ENCODE assay signal across 18 cellular contexts in the genomic region with DNA sequence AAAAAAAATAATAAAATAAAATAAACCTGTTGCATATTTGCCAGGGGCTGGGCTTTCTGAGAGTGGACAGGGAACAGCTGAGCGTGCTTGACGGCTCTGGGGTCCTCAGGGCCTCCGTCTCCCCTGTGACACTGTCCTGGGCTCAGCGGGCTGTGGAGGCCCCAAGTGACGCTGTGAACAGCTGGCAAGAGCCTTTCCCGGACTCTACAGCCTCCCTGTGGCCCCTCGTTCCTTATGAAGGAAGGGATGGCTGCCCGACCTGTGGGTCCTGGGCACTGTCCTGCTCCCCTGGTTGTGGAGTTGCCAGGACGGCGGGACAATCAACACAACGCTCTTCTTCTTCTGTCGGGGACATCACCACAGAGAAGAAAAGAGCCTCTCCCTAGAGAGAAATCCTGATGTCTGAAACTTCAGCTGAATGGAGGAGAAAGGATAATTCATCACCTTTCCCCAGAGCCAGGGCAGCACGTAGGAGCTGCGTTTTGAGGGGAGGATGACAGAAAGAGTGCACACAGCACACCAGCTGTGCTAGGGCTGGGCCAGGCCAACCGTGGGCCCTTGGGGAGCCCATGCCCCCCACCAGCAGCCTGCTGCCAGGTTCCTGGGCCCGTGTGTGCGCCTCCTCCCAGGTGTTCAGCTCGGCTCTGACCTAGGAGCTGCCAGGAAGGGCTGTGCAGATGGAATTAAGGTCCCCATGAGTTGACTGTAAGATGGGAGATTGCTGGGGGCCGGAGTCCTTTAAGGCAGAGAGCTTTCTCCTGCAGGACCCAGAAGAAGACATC. TPM values are rescaled to one million over a fixed set of nuclear protein-coding genes. Genes with fewer than 3 reads are reported as not detected.
A peak's percentile ranks its signal among the peaks of the same experiment; 100 is the strongest.
DNase-seq lines count a peak whose midpoint lies in the region; ATAC-seq, FAIRE-seq and TF ChIP-seq lines count a peak whose summit lies in the region.
"Had no signal": no experiment of that assay in that cellular context is flagged by ENCODE, and none has a peak within 500 bp of the region (broad histone marks: within the 10 kb centered on the region; RNA-seq: fewer than 3 reads in every experiment).

No MANE protein-coding gene starts in this region.

- TF ChIP-seq POLR2A in HepG2 (IDR thresholded peaks at IDR 0.05; ENCODE audit: insufficient read depth in 1 of 2, low read depth in 2 of 2, low read length in 2 of 2): no peak

- H3K9me3 ChIP-seq in SK-N-SH: no peaks in the 10 kb centered on the region
- H3K9me3 ChIP-seq in BLaER1 treated with 17β-estradiol and CSF1 and Interleukin-3, amounts not matched to agents 10 nM and 100 nM (replicated peaks in 1 of 11): no peaks in the 10 kb centered on the region
- H3K9me3 ChIP-seq in Panc1 (ENCODE audit: control insufficient read depth, insufficient read depth, low read depth, low read length): no peaks in the 10 kb centered on the region
- H3K9me3 ChIP-seq in HepG2 (ENCODE audit: low read length): no peaks in the 10 kb centered on the region
- no peaks in the 10 kb centered on the region for H3K9me3 ChIP-seq in right atrium auricular region

- H2AFZ ChIP-seq in SK-N-SH (ENCODE audit: low read depth) (no peak overlapping the region), HepG2 (ENCODE audit: low read length) (no peak overlapping the region)
- H2AFZ ChIP-seq: GM23248 had no signal

- H3K9ac ChIP-seq in SK-N-SH (no peak overlapping the region), HepG2 (ENCODE audit: insufficient read depth, low read depth, low read length) (no peak overlapping the region)
- H3K9ac ChIP-seq in BLaER1 treated with 17β-estradiol and CSF1 and Interleukin-3, amounts not matched to agents 10 nM and 100 nM: peak overlapping the region in 3 of 11 experiments; percentile 3 to 48 (median 39); a peak in 4 of 22 replicates
- H3K9ac ChIP-seq: GM23248 had no signal

- H3K27me3 ChIP-seq in SK-N-SH (ENCODE audit: insufficient read depth): no peaks in the 10 kb centered on the region; the same call in 1 of the 2 replicates
- peaks cover 0 to 5% (median 0%) of the 10 kb centered on the region in 11 experiments; a peak in 2 of 22 replicates for H3K27me3 ChIP-seq in BLaER1 treated with 17β-estradiol and CSF1 and Interleukin-3, amounts not matched to agents 10 nM and 100 nM
- no peaks in the 10 kb centered on the region for H3K27me3 ChIP-seq in Panc1 (ENCODE audit: control insufficient read depth, insufficient read depth, low read length)
- peaks cover 8 to 69% of the 10 kb centered on the region in 2 experiments for H3K27me3 ChIP-seq in HepG2 (ENCODE audit: control insufficient read depth in 1 of 2, insufficient read depth in 2 of 2, low read length in 2 of 2)
- no peaks in the 10 kb centered on the region for H3K27me3 ChIP-seq in right atrium auricular region

- DNase-seq in SK-N-SH (peak; percentile 20), Panc1 (ENCODE audit: low read depth, low spot score) (no peak), HepG2 (ENCODE audit: low spot score) (no peak), H4 (ENCODE audit: low spot score) (no peak), right atrium auricular region (ENCODE audit: low spot score) (no peak)
- DNase-seq in activated CD8-positive, alpha-beta memory T cell treated with anti-CD3 and anti-CD28 coated beads for 24 hours: no peak
- DNase-seq: 8988T, DMS53, GM23248, HFFc6, KG1, NCI-H1092 treated with DMSO at 0.1 percent for 48 hours, NCI-H1694 treated with DMSO at 0.1 percent for 48 hours, NCI-H774 had no signal

- H3K4me3 ChIP-seq in SK-N-SH (ENCODE audit: low read depth in 2 of 2, low read length in 1 of 2): no peak overlapping the region
- H3K4me3 ChIP-seq in BLaER1 treated with 17β-estradiol and CSF1 and Interleukin-3, amounts not matched to agents 10 nM and 100 nM: no peak overlapping the region
- H3K4me3 ChIP-seq in Panc1 (ENCODE audit: low read depth in 2 of 2, low read length in 2 of 2): no peak overlapping the region
- no peak overlapping the region for H3K4me3 ChIP-seq in HepG2 (replicated peaks in 1 of 3; ENCODE audit: insufficient read depth in 1 of 3, low read depth in 2 of 3, low read length in 3 of 3)
- no peak overlapping the region for H3K4me3 ChIP-seq in right atrium auricular region
- H3K4me3 ChIP-seq: GM23248, SK-N-MC had no signal

- in situ Hi-C loops in Panc1 (cut with HindIII; ENCODE audit: low pct_unique_long_range_greater_than_20kb, low sequenced_read_pairs) (no loop called here), HepG2 (cut with HindIII; ENCODE audit: extremely low pct_ligation_motif_present, low pct_unique_long_range_greater_than_20kb) (no loop called here)

- H3K4me1 ChIP-seq in SK-N-SH (ENCODE audit: control insufficient read depth in 1 of 2, insufficient read depth in 2 of 2, low read depth in 1 of 2, low read length in 1 of 2): peaks cover 0 to 3% of the 10 kb centered on the region in 2 experiments; a peak in 1 of 4 replicates
- H3K4me1 ChIP-seq in BLaER1 treated with 17β-estradiol and CSF1 and Interleukin-3, amounts not matched to agents 10 nM and 100 nM: peaks cover 29 to 43% (median 35%) of the 10 kb centered on the region in 10 experiments
- H3K4me1 ChIP-seq in Panc1 (ENCODE audit: control insufficient read depth, insufficient read depth, low read length): no peaks in the 10 kb centered on the region
- no peaks in the 10 kb centered on the region for H3K4me1 ChIP-seq in HepG2 (ENCODE audit: insufficient read depth, low read length)
- H3K4me1 ChIP-seq in right atrium auricular region: no peaks in the 10 kb centered on the region

- TF ChIP-seq CTCF in SK-N-SH (IDR thresholded peaks at IDR 0.05): no peak
- TF ChIP-seq CTCF in Panc1 (IDR thresholded peaks at IDR 0.05): no peak
- no peak for TF ChIP-seq CTCF in HepG2 (CRISPR knock-in tag; IDR thresholded peaks at IDR 0.05)
- no peak for TF ChIP-seq CTCF in right atrium auricular region (IDR thresholded peaks at IDR 0.05)

- H3K79me2 ChIP-seq in SK-N-SH (ENCODE audit: insufficient read depth): no peaks in the 10 kb centered on the region
- H3K79me2 ChIP-seq in HepG2 (ENCODE audit: insufficient read depth, low read length): no peaks in the 10 kb centered on the region

- no peak overlapping the region for H3K27ac ChIP-seq in SK-N-SH (ENCODE audit: low read depth in 2 of 2, low read length in 1 of 2)
- H3K27ac ChIP-seq in BLaER1 treated with 17β-estradiol and CSF1 and Interleukin-3, amounts not matched to agents 10 nM and 100 nM: no peak overlapping the region
- H3K27ac ChIP-seq in Panc1 (ENCODE audit: low read length): no peak overlapping the region
- no peak overlapping the region for H3K27ac ChIP-seq in HepG2 (ENCODE audit: extremely low read length, insufficient read depth, low read length)
- H3K27ac ChIP-seq in right atrium auricular region: no peak overlapping the region
- H3K27ac ChIP-seq: GM23248, SK-N-MC had no signal

- ATAC-seq in SK-N-SH treated with all-trans-retinoic acid at 6 μM for 48 hours (no peak), Panc1 (peak; percentile 26; the same call in 1 of the 2 replicates), HepG2 (peak; percentile 47)
- ATAC-seq: Right ventricle myocardium inferior had no signal

- no peaks in the 10 kb centered on the region for H3K9me2 ChIP-seq in SK-N-SH

- H3F3A ChIP-seq in SK-N-SH (replicated peaks; ENCODE audit: insufficient read depth): peaks cover 10% of the 10 kb centered on the region

- intact Hi-C loops in Panc1 (cut with micrococcal nuclease; ENCODE audit: unreplicated experiment): no loop called here
- intact Hi-C loops in HepG2 (cut with micrococcal nuclease; ENCODE audit: unreplicated experiment): no loop called here

- H3K4me2 ChIP-seq in SK-N-SH: no peak overlapping the region
- H3K4me2 ChIP-seq in BLaER1 treated with 17β-estradiol and CSF1 and Interleukin-3, amounts not matched to agents 10 nM and 100 nM: peak overlapping the region; percentile 22 to 65 (median 57); a peak in 21 of 22 replicates
- H3K4me2 ChIP-seq in HepG2 (ENCODE audit: low read depth, low read length): no peak overlapping the region

- TF ChIP-seq EP300 in SK-N-SH (IDR thresholded peaks at IDR 0.05; ENCODE audit: borderline replicate concordance in 1 of 2, low read depth in 1 of 2, low read length in 1 of 2): no peak
- TF ChIP-seq EP300 in HepG2 (IDR thresholded peaks at IDR 0.05; ENCODE audit: low read depth in 2 of 2, low read length in 2 of 2): no peak
- TF ChIP-seq EP300 in HepG2 (CRISPR knock-in tag; IDR thresholded peaks at IDR 0.05; ENCODE audit: borderline replicate concordance): no peak

- BruUV-seq in Panc1 (replicated peaks; lab: Mats Ljungman, UMichigan) (no TSS peak), HepG2 (replicated peaks; lab: Mats Ljungman, UMichigan) (no TSS peak)

- H3K36me3 ChIP-seq in SK-N-SH (replicated peaks in 1 of 2; ENCODE audit: control insufficient read depth in 1 of 2, insufficient read depth in 2 of 2, low read length in 1 of 2) (no peaks in the 10 kb centered on the region), Panc1 (ENCODE audit: control insufficient read depth, insufficient read depth, low read length) (no peaks in the 10 kb centered on the region), HepG2 (replicated peaks in 1 of 2; ENCODE audit: control insufficient read depth in 1 of 2, insufficient read depth in 2 of 2, low read length in 2 of 2) (no peaks in the 10 kb centered on the region), right atrium auricular region (no peaks in the 10 kb centered on the region)
- H3K36me3 ChIP-seq in BLaER1 treated with 17β-estradiol and CSF1 and Interleukin-3, amounts not matched to agents 10 nM and 100 nM: no peaks in the 10 kb centered on the region

- no peak for FAIRE-seq in HepG2 (lab: Jason Lieb, UNC)

- H4K20me1 ChIP-seq in SK-N-SH (ENCODE audit: insufficient read depth): no peaks in the 10 kb centered on the region
- H4K20me1 ChIP-seq in BLaER1 treated with 17β-estradiol and CSF1 and Interleukin-3, amounts not matched to agents 10 nM and 100 nM: no peaks in the 10 kb centered on the region
- H4K20me1 ChIP-seq in HepG2 (ENCODE audit: insufficient read depth, low read length): no peaks in the 10 kb centered on the region

- no peak for TF ChIP-seq RAD21 in SK-N-SH (IDR thresholded peaks at IDR 0.05; ENCODE audit: low read length)
- TF ChIP-seq RAD21 in HepG2 (CRISPR knock-in tag; IDR thresholded peaks at IDR 0.05): no peak

- CTCF ChIA-PET in SK-N-SH (lab: Yijun Ruan, JAX): interaction anchor here (0.7 to 1.4 kb wide), 6 partner anchors 8 to 268 kb away, joined by 3 to 6 read pairs (median 4); a partner anchor contains a TSS
- CTCF ChIA-PET in Panc1 (lab: Charles Lee): no interaction called here
- CTCF ChIA-PET in HepG2 (lab: Yijun Ruan, JAX; ENCODE audit: low intra/inter-chr PET ratio, low total read pairs): no interaction called here

- POLR2A ChIA-PET in SK-N-SH (lab: Yijun Ruan, JAX) (interaction anchor here (0.7 kb wide), 1 partner anchor 19 kb away, joined by 4 read pairs; no protein-coding TSS in a partner anchor), Panc1 (lab: Charles Lee) (interaction anchor here (0.7 kb wide), 1 partner anchor 11 kb away, joined by 3 read pairs; no protein-coding TSS in a partner anchor), HepG2 (lab: Yijun Ruan, JAX) (no interaction called here)

- WGBS in SK-N-SH (ENCODE audit: low lambda C conversion rate): 92% methylated on average over 14 of the region's 19 CpGs
- 16% methylated on average over 14 of the region's 19 CpGs for WGBS in HepG2 (ENCODE audit: low lambda C conversion rate)

RNA-seq across cellular contexts. Expression of a gene that starts 45.5 kb away (rescaled TPM):
- polyA plus RNA-seq in SK-N-SH (2012; rRNA removed): 32.6 and 34.2 TPM in 2 replicates
- 25.2 and 25.9 TPM in 2 replicates for polyA plus RNA-seq in SK-N-SH (2012; cell fraction: cytosol; rRNA removed)
- polyA plus RNA-seq in SK-N-SH (2012; cell fraction: nucleus; rRNA removed): 94.6 and 118 TPM in 2 replicates
- 65.4 TPM for total RNA-seq in Panc1 (2021; ENCODE audit: unreplicated experiment)
- polyA plus RNA-seq in Panc1 (2012; ENCODE audit: insufficient read length): 60.1 TPM
- 63.3 and 77.5 TPM in 2 replicates for total RNA-seq in HepG2 (2016; rRNA removed; fragmentation: Illumina TruSeq; extraction: Trizol)
- total RNA-seq in HepG2 (2016; cell fraction: cytosol; rRNA removed; fragmentation: Illumina TruSeq; extraction: Trizol; ENCODE audit: low read depth): 28.7 and 33.2 TPM in 2 replicates
- 57.4 and 73.5 TPM in 2 replicates for total RNA-seq in HepG2 (2016; cell fraction: insoluble cytoplasmic fraction; rRNA removed; fragmentation: Illumina TruSeq; extraction: Trizol)
- 62.2 and 67.8 TPM in 2 replicates for total RNA-seq in HepG2 (2016; cell fraction: membrane; rRNA removed; fragmentation: Illumina TruSeq; extraction: Trizol)
- 64.2 and 72.7 TPM in 2 replicates for total RNA-seq in HepG2 (2016; cell fraction: nucleus; rRNA removed; fragmentation: Illumina TruSeq; extraction: Trizol)
- polyA plus RNA-seq in HepG2 (2011; rRNA removed): 26.6 and 30.7 TPM in 2 replicates
- polyA plus RNA-seq in HepG2 (2011; cell fraction: cytosol; rRNA removed): 13.0 and 14.3 TPM in 2 replicates
- polyA plus RNA-seq in HepG2 (2011; cell fraction: nucleus; rRNA removed): 71.7 and 86.3 TPM in 2 replicates
- polyA plus RNA-seq in HepG2 (2012): 46.3 and 82.5 TPM in 2 replicates
- 55.3 and 78.7 TPM in 2 replicates for polyA plus RNA-seq in HepG2 (2016; cell fraction: cytosol; fragmentation: Illumina TruSeq; extraction: Trizol; ENCODE audit: low read depth)
- polyA plus RNA-seq in HepG2 (2016; cell fraction: insoluble cytoplasmic fraction; fragmentation: Illumina TruSeq; extraction: Trizol; ENCODE audit: low read depth): 145 and 152 TPM in 2 replicates
- 95.4 and 110 TPM in 2 replicates for polyA plus RNA-seq in HepG2 (2016; cell fraction: membrane; fragmentation: Illumina TruSeq; extraction: Trizol; ENCODE audit: low read depth)
- 232 and 242 TPM in 2 replicates for polyA plus RNA-seq in HepG2 (2016; cell fraction: nucleus; fragmentation: Illumina TruSeq; extraction: Trizol; ENCODE audit: insufficient read depth, low read depth)
- polyA minus RNA-seq in HepG2 (2011; rRNA and poly(A)+ RNA removed; ENCODE audit: low replicate concordance): 15.7 and 19.9 TPM in 2 replicates
- 7.2 and 7.9 TPM in 2 replicates for polyA minus RNA-seq in HepG2 (2011; cell fraction: cytosol; rRNA and poly(A)+ RNA removed)
- 48.2 and 50.1 TPM in 2 replicates for polyA minus RNA-seq in HepG2 (2011; cell fraction: nucleus; rRNA and poly(A)+ RNA removed)
- total RNA-seq in H4 (2014; rRNA removed; shearing (Covaris generic)): 9.2 and 18.5 TPM in 2 replicates
- 10 to 100 TPM; 27.4 to 30.1 TPM for total RNA-seq in right atrium auricular region

Comparison
In these comparisons a context has a peak if more than half of its experiments do, and no peak if none do; other contexts are left out.
1. H3K4me2 ChIP-seq: peak in BLaER1 treated with 17β-estradiol and CSF1 and Interleukin-3, amounts not matched to agents 10 nM and 100 nM (11 of 11); none in SK-N-SH (single experiment) and HepG2 (single experiment).